Comparison of ENCODE assay signal across 1 cellular context in the genomic region with DNA sequence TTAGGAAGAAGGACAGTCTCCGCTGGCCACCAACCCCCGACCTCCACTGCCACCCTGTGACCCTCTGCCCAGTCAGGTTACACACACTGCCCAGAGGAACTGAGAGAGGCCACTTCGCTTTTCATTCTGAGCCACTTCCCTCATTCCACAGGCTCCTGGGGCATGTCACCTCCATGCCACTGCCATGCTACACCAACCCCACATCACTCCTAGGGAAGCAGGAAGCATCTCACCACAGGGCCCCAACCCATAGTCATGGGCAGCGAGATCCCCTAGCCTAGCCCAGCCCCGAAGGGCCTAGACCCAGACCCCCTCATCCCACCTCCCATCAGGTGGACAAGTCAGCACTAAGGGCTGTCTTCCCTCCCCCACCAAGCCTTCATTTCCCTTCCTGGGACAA.
TF ChIP-seq lines count a peak whose summit lies in the region.

No MANE protein-coding gene starts in this region.

TF ChIP-seq in K562, 482 proteins besides CTCF, POLR2A, EP300 and RAD21:
- TF ChIP-seq HDAC6 (IDR thresholded peaks at IDR 0.05; ENCODE audit: low read depth, low read length) (no peak), TEAD2 (tag; IDR thresholded peaks at IDR 0.05) (no peak)
